ENCODE assay signal across 2 cellular contexts in genomic region chr3:151439652-151440125, GRCh38.
TF ChIP-seq lines count a peak whose summit lies in the region.

No MANE protein-coding gene starts in this region.

TF ChIP-seq in HEK293, 187 proteins besides CTCF, POLR2A, EP300 and RAD21 (continued from another document):
- TF ChIP-seq ZNF362 (tag by site-specific recombination; IDR thresholded peaks at IDR 0.05) (no peak), ZNF670 (tag by site-specific recombination; IDR thresholded peaks at IDR 0.05; ENCODE audit: low read depth) (no peak), ZNF621 (tag by site-specific recombination; IDR thresholded peaks at IDR 0.05) (no peak), ZNF501 (tag by site-specific recombination; IDR thresholded peaks at IDR 0.05) (no peak), ZNF335 (tag by site-specific recombination; conservative IDR thresholded peaks at IDR 0.05) (no peak), ZNF423 (tag by site-specific recombination; IDR thresholded peaks at IDR 0.05) (no peak), SCRT2 (tag by site-specific recombination; IDR thresholded peaks at IDR 0.05) (peak; percentile 63), ZNF664 (tag by site-specific recombination; IDR thresholded peaks at IDR 0.05) (no peak), ZNF223 (tag by site-specific recombination; IDR thresholded peaks at IDR 0.05) (no peak), ZNF777 (tag by site-specific recombination; IDR thresholded peaks at IDR 0.05; ENCODE audit: borderline replicate concordance) (no peak), SCRT1 (tag by site-specific recombination; IDR thresholded peaks at IDR 0.05; ENCODE audit: borderline replicate concordance) (peak; percentile 49; the same call in 1 of the 2 replicates), ZNF548 (tag by site-specific recombination; IDR thresholded peaks at IDR 0.05) (no peak), ZNF843 (tag by site-specific recombination; IDR thresholded peaks at IDR 0.05) (no peak), OVOL3 (tag by site-specific recombination; IDR thresholded peaks at IDR 0.05) (no peak), ZNF211 (tag by site-specific recombination; IDR thresholded peaks at IDR 0.05; ENCODE audit: low read depth) (no peak), ZNF654 (tag by site-specific recombination; IDR thresholded peaks at IDR 0.05; ENCODE audit: low read depth) (peak; percentile 62), ZNF138 (tag by site-specific recombination; IDR thresholded peaks at IDR 0.05; ENCODE audit: borderline replicate concordance) (no peak), ZNF549 (tag by site-specific recombination; IDR thresholded peaks at IDR 0.05) (no peak), BCL11B (tag by site-specific recombination; IDR thresholded peaks at IDR 0.05; ENCODE audit: low read depth) (no peak)
- TF ChIP-seq, protein P1, sequence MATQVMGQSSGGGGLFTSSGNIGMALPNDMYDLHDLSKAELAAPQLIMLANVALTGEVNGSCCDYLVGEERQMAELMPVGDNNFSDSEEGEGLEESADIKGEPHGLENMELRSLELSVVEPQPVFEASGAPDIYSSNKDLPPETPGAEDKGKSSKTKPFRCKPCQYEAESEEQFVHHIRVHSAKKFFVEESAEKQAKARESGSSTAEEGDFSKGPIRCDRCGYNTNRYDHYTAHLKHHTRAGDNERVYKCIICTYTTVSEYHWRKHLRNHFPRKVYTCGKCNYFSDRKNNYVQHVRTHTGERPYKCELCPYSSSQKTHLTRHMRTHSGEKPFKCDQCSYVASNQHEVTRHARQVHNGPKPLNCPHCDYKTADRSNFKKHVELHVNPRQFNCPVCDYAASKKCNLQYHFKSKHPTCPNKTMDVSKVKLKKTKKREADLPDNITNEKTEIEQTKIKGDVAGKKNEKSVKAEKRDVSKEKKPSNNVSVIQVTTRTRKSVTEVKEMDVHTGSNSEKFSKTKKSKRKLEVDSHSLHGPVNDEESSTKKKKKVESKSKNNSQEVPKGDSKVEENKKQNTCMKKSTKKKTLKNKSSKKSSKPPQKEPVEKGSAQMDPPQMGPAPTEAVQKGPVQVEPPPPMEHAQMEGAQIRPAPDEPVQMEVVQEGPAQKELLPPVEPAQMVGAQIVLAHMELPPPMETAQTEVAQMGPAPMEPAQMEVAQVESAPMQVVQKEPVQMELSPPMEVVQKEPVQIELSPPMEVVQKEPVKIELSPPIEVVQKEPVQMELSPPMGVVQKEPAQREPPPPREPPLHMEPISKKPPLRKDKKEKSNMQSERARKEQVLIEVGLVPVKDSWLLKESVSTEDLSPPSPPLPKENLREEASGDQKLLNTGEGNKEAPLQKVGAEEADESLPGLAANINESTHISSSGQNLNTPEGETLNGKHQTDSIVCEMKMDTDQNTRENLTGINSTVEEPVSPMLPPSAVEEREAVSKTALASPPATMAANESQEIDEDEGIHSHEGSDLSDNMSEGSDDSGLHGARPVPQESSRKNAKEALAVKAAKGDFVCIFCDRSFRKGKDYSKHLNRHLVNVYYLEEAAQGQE (tag by site-specific recombination; IDR thresholded peaks at IDR 0.05) = no peak
- TF ChIP-seq, protein P2, sequence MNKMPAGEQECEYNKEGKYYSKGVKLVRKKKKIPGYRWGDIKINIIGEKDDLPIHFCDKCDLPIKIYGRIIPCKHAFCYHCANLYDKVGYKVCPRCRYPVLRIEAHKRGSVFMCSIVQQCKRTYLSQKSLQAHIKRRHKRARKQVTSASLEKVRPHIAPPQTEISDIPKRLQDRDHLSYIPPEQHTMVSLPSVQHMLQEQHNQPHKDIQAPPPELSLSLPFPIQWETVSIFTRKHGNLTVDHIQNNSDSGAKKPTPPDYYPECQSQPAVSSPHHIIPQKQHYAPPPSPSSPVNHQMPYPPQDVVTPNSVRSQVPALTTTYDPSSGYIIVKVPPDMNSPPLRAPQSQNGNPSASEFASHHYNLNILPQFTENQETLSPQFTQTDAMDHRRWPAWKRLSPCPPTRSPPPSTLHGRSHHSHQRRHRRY (tag by site-specific recombination; IDR thresholded peaks at IDR 0.05) = no peak
TF ChIP-seq in HEK293: peak in this region for 3.

TF ChIP-seq in SK-N-SH, 30 proteins besides CTCF, POLR2A, EP300 and RAD21 (continued from another document):
- TF ChIP-seq ZBTB33 (IDR thresholded peaks at IDR 0.05; ENCODE audit: borderline replicate concordance, low read depth) = no peak
- TF ChIP-seq, protein P3, sequence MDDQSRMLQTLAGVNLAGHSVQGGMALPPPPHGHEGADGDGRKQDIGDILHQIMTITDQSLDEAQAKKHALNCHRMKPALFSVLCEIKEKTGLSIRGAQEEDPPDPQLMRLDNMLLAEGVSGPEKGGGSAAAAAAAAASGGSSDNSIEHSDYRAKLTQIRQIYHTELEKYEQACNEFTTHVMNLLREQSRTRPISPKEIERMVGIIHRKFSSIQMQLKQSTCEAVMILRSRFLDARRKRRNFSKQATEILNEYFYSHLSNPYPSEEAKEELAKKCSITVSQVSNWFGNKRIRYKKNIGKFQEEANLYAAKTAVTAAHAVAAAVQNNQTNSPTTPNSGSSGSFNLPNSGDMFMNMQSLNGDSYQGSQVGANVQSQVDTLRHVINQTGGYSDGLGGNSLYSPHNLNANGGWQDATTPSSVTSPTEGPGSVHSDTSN (IDR thresholded peaks at IDR 0.05) = no peak
- no peak for TF ChIP-seq ELF1 (IDR thresholded peaks at IDR 0.05)
TF ChIP-seq in SK-N-SH: peak in this region for 2.
